ENCODE assay signal across 1 cellular context in genomic region chr17:28828294-28829040, GRCh38.
TF ChIP-seq lines count a peak whose summit lies in the region.

No MANE protein-coding gene starts in this region.

TF ChIP-seq in GM23338, 12 proteins besides CTCF, POLR2A, EP300 and RAD21 (continued from another document):
- no peak for TF ChIP-seq ZNF462 (CRISPR knock-in tag; IDR thresholded peaks at IDR 0.05)
- no peak for TF ChIP-seq CREB1 (CRISPR knock-in tag; IDR thresholded peaks at IDR 0.05; ENCODE audit: low read depth)
- no peak for TF ChIP-seq REST (IDR thresholded peaks at IDR 0.05; ENCODE audit: unreplicated experiment)
- no peak for TF ChIP-seq ZNF114 (CRISPR knock-in tag; IDR thresholded peaks at IDR 0.05)
